ENCODE assay signal across 17 cellular contexts in genomic region chr9:87594218-87594617, GRCh38.
DNase-seq lines count a peak whose midpoint lies in the region; ATAC-seq and TF ChIP-seq lines count a peak whose summit lies in the region.
"Had no signal": no experiment of that assay in that cellular context is flagged by ENCODE, and none has a peak within 500 bp of the region (broad histone marks: within the 10 kb centered on the region; RNA-seq: fewer than 3 reads in every experiment).

No MANE protein-coding gene starts in this region.

- no peak overlapping the region for H3K14ac ChIP-seq in mesenchymal stem cell (ENCODE audit: low read length in 2 of 2)

- DNase-seq in mesenchymal stem cell = peak; percentile 54
- DNase-seq in upper lobe of left lung = no peak
- DNase-seq in T-helper 9 cell = no peak
- DNase-seq in SKM-1 treated with dmso at 0.1 percent for 144 hours (lab: John Stamatoyannopoulos, UW; ENCODE audit: unreplicated experiment) = no peak
- DNase-seq in GM10248 (ENCODE audit: extremely low spot score) = no peak
- DNase-seq: activated T-cell treated with anti-CD3 and anti-CD28 coated beads for 4 hours; CD4-positive, CD25-positive, alpha-beta regulatory T cell; cortex of kidney; foreskin melanocyte; GDM1; NCI-H69; stimulated activated CD4-positive, alpha-beta T cell treated with anti-CD3 and anti-CD28 coated beads, Interleukin-1b, Interleukin-23, amount 100 ng/mL, for 48 hours had no signal

- TF ChIP-seq EP300 in upper lobe of left lung (IDR thresholded peaks at IDR 0.05) = no peak

- TF ChIP-seq CTCF in HEK293 (tag by site-specific recombination; IDR thresholded peaks at IDR 0.05) = no peak
- TF ChIP-seq CTCF in upper lobe of left lung (IDR thresholded peaks at IDR 0.05) = no peak
- TF ChIP-seq CTCF in GM10248 (IDR thresholded peaks at IDR 0.05; ENCODE audit: control extremely low read depth, extremely low read depth, low read depth, missing control alignments) = no peak

- no peak overlapping the region for H3K4me3 ChIP-seq in HEK293 (ENCODE audit: low read depth, low read length)
- no peak overlapping the region for H3K4me3 ChIP-seq in mesenchymal stem cell (ENCODE audit: insufficient read depth in 1 of 2, low read depth in 1 of 2, low read length in 2 of 2)
- no peak overlapping the region for H3K4me3 ChIP-seq in upper lobe of left lung
- H3K4me3 ChIP-seq: prostate gland, vagina had no signal

- H3K27me3 ChIP-seq in mesenchymal stem cell (ENCODE audit: control insufficient read depth in 1 of 2, insufficient read depth in 1 of 2, low read length in 2 of 2) (no peaks in the 10 kb centered on the region), upper lobe of left lung (no peaks in the 10 kb centered on the region)
- H3K27me3 ChIP-seq: vagina had no signal

- no peak overlapping the region for H3K23ac ChIP-seq in mesenchymal stem cell (ENCODE audit: low read length in 2 of 2)

- no peak for TF ChIP-seq POLR2A in upper lobe of left lung (IDR thresholded peaks at IDR 0.05)

- H4K8ac ChIP-seq in mesenchymal stem cell (ENCODE audit: low read length) = no peak overlapping the region

- H3K18ac ChIP-seq in mesenchymal stem cell (ENCODE audit: low read depth in 1 of 2, low read length in 2 of 2) = no peak overlapping the region

- CTCF ChIA-PET in HEK293 (lab: Yijun Ruan, JAX) = interaction anchor here (3.1 kb wide), 1 partner anchor 69 kb away, joined by 13 read pairs; no protein-coding TSS in a partner anchor
- CTCF ChIA-PET in GM10248 (lab: Yijun Ruan, JAX) = interaction anchor here (1.5 to 4.1 kb wide), 4 partner anchors 8 to 23 kb away, joined by 4 to 23 read pairs (median 8); no protein-coding TSS in a partner anchor

- H3K4me2 ChIP-seq in mesenchymal stem cell (ENCODE audit: low read length, poor library complexity, severe bottlenecking) = no peak overlapping the region

- H2AK5ac ChIP-seq in mesenchymal stem cell (ENCODE audit: low read length, severe bottlenecking) = no peak overlapping the region

- peak overlapping the region in 1 of 2 experiments; percentile 16 for H2BK12ac ChIP-seq in mesenchymal stem cell (ENCODE audit: low read length in 2 of 2)

- no peaks in the 10 kb centered on the region for H3K9me3 Mint-ChIP-seq in dendritic cell treated with granulocyte-macrophage colony-stimulating factor and Interleukin-4, amounts not matched to agents 40 ng/mL and 50 ng/mL, for 4 days

- no peak overlapping the region for H4K91ac ChIP-seq in mesenchymal stem cell (ENCODE audit: low read length)

- peaks cover 72% of the 10 kb centered on the region for H3K4me1 Mint-ChIP-seq in dendritic cell treated with granulocyte-macrophage colony-stimulating factor and Interleukin-4, amounts not matched to agents 40 ng/mL and 50 ng/mL, for 4 days (ENCODE audit: low read depth)
- H3K4me1 Mint-ChIP-seq: CD4-positive, CD25-positive, alpha-beta regulatory T cell had no signal

- H3K27ac Mint-ChIP-seq in dendritic cell treated with granulocyte-macrophage colony-stimulating factor and Interleukin-4, amounts not matched to agents 40 ng/mL and 50 ng/mL, for 4 days = peak overlapping the region; percentile 68
- H3K27ac Mint-ChIP-seq: CD4-positive, CD25-positive, alpha-beta regulatory T cell had no signal

- H3K27ac ChIP-seq in HEK293 (ENCODE audit: extremely low read depth, low read depth, low read length) (no peak overlapping the region), mesenchymal stem cell (ENCODE audit: low read length, poor library complexity, severe bottlenecking) (peak overlapping the region; percentile 53), upper lobe of left lung (peak overlapping the region; percentile 13 to 67 (median 50))
- H3K27ac ChIP-seq: prostate gland, vagina had no signal

- H3K27me3 Mint-ChIP-seq in dendritic cell treated with granulocyte-macrophage colony-stimulating factor and Interleukin-4, amounts not matched to agents 40 ng/mL and 50 ng/mL, for 4 days = no peaks in the 10 kb centered on the region

- no peak overlapping the region for H2AFZ ChIP-seq in mesenchymal stem cell (ENCODE audit: low read depth, low read length)

- WGBS in mesenchymal stem cell = 79% methylated on average over 4 of the region's 4 CpGs
- WGBS in upper lobe of left lung, 2 donors = 65 to 66% methylated on average over 4 of the region's 4 CpGs

- H2BK120ac ChIP-seq in mesenchymal stem cell (ENCODE audit: low read depth, low read length) = no peak overlapping the region

- peaks cover 26% of the 10 kb centered on the region for H3K36me3 Mint-ChIP-seq in dendritic cell treated with granulocyte-macrophage colony-stimulating factor and Interleukin-4, amounts not matched to agents 40 ng/mL and 50 ng/mL, for 4 days (ENCODE audit: low read depth)
- H3K36me3 Mint-ChIP-seq: CD4-positive, CD25-positive, alpha-beta regulatory T cell had no signal

- H3K4me3 Mint-ChIP-seq in dendritic cell treated with granulocyte-macrophage colony-stimulating factor and Interleukin-4, amounts not matched to agents 40 ng/mL and 50 ng/mL, for 4 days = no peak overlapping the region
- H3K4me3 Mint-ChIP-seq: CD4-positive, CD25-positive, alpha-beta regulatory T cell had no signal

- H2BK5ac ChIP-seq in mesenchymal stem cell (ENCODE audit: low read depth, low read length, poor library complexity, severe bottlenecking) = no peak overlapping the region

- intact Hi-C loops in dendritic cell treated with granulocyte-macrophage colony-stimulating factor and Interleukin-4, amounts not matched to agents 40 ng/mL and 50 ng/mL, for 4 days (cut with micrococcal nuclease) = no loop called here

- H3K36me3 ChIP-seq in HEK293 (ENCODE audit: control insufficient read depth in 2 of 2, insufficient read depth in 1 of 2, low read length in 2 of 2) (no peaks in the 10 kb centered on the region), mesenchymal stem cell (ENCODE audit: control insufficient read depth in 1 of 2, insufficient read depth in 2 of 2, low read depth in 1 of 2, low read length in 2 of 2) (peaks cover 0 to 3% of the 10 kb centered on the region in 2 experiments), upper lobe of left lung (no peaks in the 10 kb centered on the region)
- H3K36me3 ChIP-seq: prostate gland, vagina had no signal

- POLR2A ChIA-PET in HEK293 (lab: Yijun Ruan, JAX) (interaction anchor here (0.6 kb wide), 1 partner anchor 82 kb away, joined by 3 read pairs; no protein-coding TSS in a partner anchor), GM10248 (lab: Yijun Ruan, JAX) (no interaction called here)

- H3K9me3 ChIP-seq in HEK293 (ENCODE audit: control insufficient read depth, insufficient read depth, low read depth, low read length) (no peaks in the 10 kb centered on the region), mesenchymal stem cell (ENCODE audit: control insufficient read depth, low read length) (no peaks in the 10 kb centered on the region), upper lobe of left lung (no peaks in the 10 kb centered on the region)
- H3K9me3 ChIP-seq: prostate gland, vagina had no signal

- H3K79me1 ChIP-seq in mesenchymal stem cell (replicated peaks; ENCODE audit: low read length, poor library complexity, severe bottlenecking) = peaks cover 34% of the 10 kb centered on the region

- no peak overlapping the region for H2BK15ac ChIP-seq in mesenchymal stem cell (ENCODE audit: low read depth, poor library complexity, severe bottlenecking)

- peak overlapping the region; percentile 30 for H3K9ac ChIP-seq in mesenchymal stem cell (ENCODE audit: low read length)

- ATAC-seq in upper lobe of left lung (ENCODE audit: low FRiP score in 2 of 2) = no peak
- ATAC-seq: activated CD4-positive, CD25-positive, alpha-beta regulatory T cell treated with anti-CD3 and anti-CD28 coated beads, Interleukin-2, amount 50 U/mL, for 24 hours had no signal

- H3K4ac ChIP-seq in mesenchymal stem cell (ENCODE audit: low read depth in 1 of 2, low read length in 2 of 2) = no peak overlapping the region

- H3K4me1 ChIP-seq in HEK293 (ENCODE audit: control insufficient read depth, insufficient read depth, low read length) = peaks cover 11% of the 10 kb centered on the region
- peaks cover 34% of the 10 kb centered on the region for H3K4me1 ChIP-seq in mesenchymal stem cell (ENCODE audit: control insufficient read depth, insufficient read depth, low read depth, low read length)
- H3K4me1 ChIP-seq in upper lobe of left lung = peaks cover 48 to 70% (median 56%) of the 10 kb centered on the region in 4 donors
- H3K4me1 ChIP-seq: prostate gland had no signal

TF ChIP-seq in HEK293, 187 proteins besides CTCF, POLR2A, EP300 and RAD21:
- TF ChIP-seq SALL2 (tag by site-specific recombination; IDR thresholded peaks at IDR 0.05; ENCODE audit: borderline replicate concordance) = no peak
- TF ChIP-seq ZIC2 (tag by site-specific recombination; IDR thresholded peaks at IDR 0.05) = peak; percentile 42; the same call in 1 of the 2 replicates
- no peak for TF ChIP-seq ZBTB21 (tag by site-specific recombination; IDR thresholded peaks at IDR 0.05)
